19 cellular contexts compared by ENCODE assay signal in genomic region chr1:228172591-228173527, GRCh38. TPM values are rescaled to one million over a fixed set of nuclear protein-coding genes. Genes with fewer than 3 reads are reported as not detected.
DNase-seq lines count a peak whose midpoint lies in the region; ATAC-seq and TF ChIP-seq lines count a peak whose summit lies in the region.
"Had no signal": no experiment of that assay in that cellular context is flagged by ENCODE, and none has a peak within 500 bp of the region (broad histone marks: within the 10 kb centered on the region; RNA-seq: fewer than 3 reads in every experiment).

No MANE protein-coding gene starts in this region.

- no peak for DNase-seq in activated T-cell treated with anti-CD3 and anti-CD28 coated beads, Interleukin-2, amount 50 U/mL, for 24 hours
- DNase-seq in activated T-cell treated with anti-CD3 and anti-CD28 coated beads, Interleukin-2, amount 50 U/mL, for 72 hours, result no peak
- DNase-seq in endothelial cell (ENCODE audit: low spot score) (no peak), sigmoid colon (peak; percentile 60), lower lobe of right lung (no peak), PC-9 (no peak)
- DNase-seq: activated naive CD8-positive, alpha-beta T cell treated with anti-CD3 and anti-CD28 coated beads for 36 hours; hypothalamus; NCI-H1436; NCI-H510A; WERI-Rb-1 had no signal

- H3K4me1 Mint-ChIP-seq in activated T-cell treated with anti-CD3 and anti-CD28 coated beads, Interleukin-2, amount 50 U/mL, for 24 hours (ENCODE audit: low read depth), result peaks cover 17% of the 10 kb centered on the region
- H3K4me1 Mint-ChIP-seq in activated T-cell treated with anti-CD3 and anti-CD28 coated beads, Interleukin-2, amount 50 U/mL, for 72 hours (ENCODE audit: low read depth), result no peaks in the 10 kb centered on the region
- H3K4me1 Mint-ChIP-seq in endothelial cell (ENCODE audit: unreplicated experiment), result peaks cover 4% of the 10 kb centered on the region

- no peak overlapping the region for H2AFZ ChIP-seq in PC-9

- H4K20me1 ChIP-seq in PC-9 (ENCODE audit: insufficient read depth), result no peaks in the 10 kb centered on the region

- TF ChIP-seq EP300 in sigmoid colon (IDR thresholded peaks at IDR 0.05), result no peak

- H3K27ac ChIP-seq in HEK293 (ENCODE audit: extremely low read depth, low read depth, low read length) (no peak overlapping the region), sigmoid colon (no peak overlapping the region), lower lobe of right lung (no peak overlapping the region), PC-9 (no peak overlapping the region)
- H3K27ac ChIP-seq: BLaER1 treated with 17β-estradiol and CSF1 and Interleukin-3, amounts not matched to agents 10 nM and 100 nM; tibial artery; WERI-Rb-1 had no signal

- CTCF ChIA-PET in HEK293 (lab: Yijun Ruan, JAX), result no interaction called here
- CTCF ChIA-PET in PC-9 (lab: Charles Lee), result interaction anchor here (0.5 kb wide), 1 partner anchor 157 kb away, joined by 7 read pairs; no protein-coding TSS in a partner anchor

- peaks cover 18% of the 10 kb centered on the region for H3K36me3 Mint-ChIP-seq in activated T-cell treated with anti-CD3 and anti-CD28 coated beads, Interleukin-2, amount 50 U/mL, for 24 hours (ENCODE audit: low read depth)
- peaks cover 0 to 1% of the 10 kb centered on the region in 2 donors for H3K36me3 Mint-ChIP-seq in activated T-cell treated with anti-CD3 and anti-CD28 coated beads, Interleukin-2, amount 50 U/mL, for 72 hours (ENCODE audit: insufficient read depth in 2 of 2)
- peaks cover 13% of the 10 kb centered on the region for H3K36me3 Mint-ChIP-seq in endothelial cell (ENCODE audit: low read depth, unreplicated experiment)
- H3K36me3 Mint-ChIP-seq: activated naive CD8-positive, alpha-beta T cell treated with anti-CD3 and anti-CD28 coated beads for 36 hours had no signal

- no peak for ATAC-seq in activated T-cell treated with anti-CD3 and anti-CD28 coated beads, Interleukin-2, amount 50 U/mL, for 72 hours (replicated peaks in 1 of 2)
- ATAC-seq in GM21423 (IDR thresholded peaks at IDR 0.05; ENCODE audit: unreplicated experiment), result no peak
- ATAC-seq in lower lobe of right lung, result no peak

- H3K27ac Mint-ChIP-seq in activated T-cell treated with anti-CD3 and anti-CD28 coated beads, Interleukin-2, amount 50 U/mL, for 24 hours, result peak overlapping the region; percentile 13
- H3K27ac Mint-ChIP-seq in activated T-cell treated with anti-CD3 and anti-CD28 coated beads, Interleukin-2, amount 50 U/mL, for 72 hours, result no peak overlapping the region
- H3K27ac Mint-ChIP-seq in endothelial cell (ENCODE audit: unreplicated experiment), result peak overlapping the region; percentile 72
- H3K27ac Mint-ChIP-seq: activated naive CD8-positive, alpha-beta T cell treated with anti-CD3 and anti-CD28 coated beads for 36 hours; stimulated activated naive CD8-positive, alpha-beta T cell treated with anti-CD3 and anti-CD28 coated beads, Interleukin-15, Interleukin-2, amounts not matched to agents 100 ng/mL and 50 ng/mL, for 24 hours had no signal

- H3K36me3 ChIP-seq in HEK293 (ENCODE audit: control insufficient read depth in 2 of 2, insufficient read depth in 1 of 2, low read length in 2 of 2) (peaks cover 0 to 8% of the 10 kb centered on the region in 2 experiments; a peak in 1 of 3 replicates), sigmoid colon (peaks cover 0 to 9% (median 7%) of the 10 kb centered on the region in 4 donors), lower lobe of right lung (peaks cover 20% of the 10 kb centered on the region), PC-9 (ENCODE audit: low read depth) (no peaks in the 10 kb centered on the region)
- H3K36me3 ChIP-seq: WERI-Rb-1 had no signal

- H3K27me3 ChIP-seq in sigmoid colon (no peaks in the 10 kb centered on the region), lower lobe of right lung (ENCODE audit: low read depth) (no peaks in the 10 kb centered on the region), PC-9 (ENCODE audit: insufficient read depth, low read depth) (no peaks in the 10 kb centered on the region)
- H3K27me3 ChIP-seq: BLaER1 treated with 17β-estradiol and CSF1 and Interleukin-3, amounts not matched to agents 10 nM and 100 nM; tibial artery had no signal

- H3K79me2 ChIP-seq in PC-9 (ENCODE audit: low read depth), result 0 out of 2 replicates have a peak, but pooled peaks cover 10% of the 10 kb centered on the region

- BruUV-seq in PC-9 (replicated peaks; lab: Mats Ljungman, UMichigan), result no TSS peak

- H3K9me3 ChIP-seq in HEK293 (ENCODE audit: control insufficient read depth, insufficient read depth, low read depth, low read length) (no peaks in the 10 kb centered on the region), sigmoid colon (no peaks in the 10 kb centered on the region), lower lobe of right lung (no peaks in the 10 kb centered on the region), PC-9 (ENCODE audit: insufficient read depth, low read depth) (no peaks in the 10 kb centered on the region)
- H3K9me3 ChIP-seq: A549, mucosa of descending colon, tibial artery had no signal

- no peak for TF ChIP-seq POLR2A in sigmoid colon (IDR thresholded peaks at IDR 0.05)

- H3K4me3 ChIP-seq in HEK293 (ENCODE audit: low read depth, low read length) (no peak overlapping the region), sigmoid colon (no peak overlapping the region), lower lobe of right lung (no peak overlapping the region), PC-9 (no peak overlapping the region)
- H3K4me3 ChIP-seq: A549; BLaER1 treated with 17β-estradiol and CSF1 and Interleukin-3, amounts not matched to agents 10 nM and 100 nM; mucosa of descending colon; tibial artery had no signal

- no peaks in the 10 kb centered on the region for H3K4me1 ChIP-seq in HEK293 (ENCODE audit: control insufficient read depth, insufficient read depth, low read length)
- peaks cover 0 to 27% (median 10%) of the 10 kb centered on the region in 4 donors for H3K4me1 ChIP-seq in sigmoid colon
- H3K4me1 ChIP-seq in lower lobe of right lung, result peaks cover 36% of the 10 kb centered on the region
- H3K4me1 ChIP-seq in PC-9 (replicated peaks; ENCODE audit: insufficient read depth), result no peaks in the 10 kb centered on the region

- no peak overlapping the region for H3K4me2 ChIP-seq in PC-9
- H3K4me2 ChIP-seq: BLaER1 treated with 17β-estradiol and CSF1 and Interleukin-3, amounts not matched to agents 10 nM and 100 nM had no signal

- no peaks in the 10 kb centered on the region for H3K9me3 Mint-ChIP-seq in activated T-cell treated with anti-CD3 and anti-CD28 coated beads, Interleukin-2, amount 50 U/mL, for 24 hours
- H3K9me3 Mint-ChIP-seq in activated T-cell treated with anti-CD3 and anti-CD28 coated beads, Interleukin-2, amount 50 U/mL, for 72 hours, result no peaks in the 10 kb centered on the region
- no peaks in the 10 kb centered on the region for H3K9me3 Mint-ChIP-seq in endothelial cell (ENCODE audit: unreplicated experiment)
- H3K9me3 Mint-ChIP-seq: activated naive CD8-positive, alpha-beta T cell treated with anti-CD3 and anti-CD28 coated beads for 36 hours; stimulated activated naive CD8-positive, alpha-beta T cell treated with anti-CD3 and anti-CD28 coated beads, Interleukin-15, Interleukin-2, amounts not matched to agents 100 ng/mL and 50 ng/mL, for 24 hours; T-helper 2 cell treated with Interferon-gamma antibody and Interleukin-4, amounts not matched to agents 5 μg/mL and 100 μg/mL, for 36 hours had no signal

- WGBS in sigmoid colon, 2 donors, result 88 to 92% methylated on average over 21 of the region's 21 CpGs

- H3F3A ChIP-seq in PC-9 (ENCODE audit: insufficient read depth, low read depth), result peaks cover 11% of the 10 kb centered on the region

- TF ChIP-seq CTCF in HEK293 (tag by site-specific recombination; IDR thresholded peaks at IDR 0.05) (no peak), endothelial cell (IDR thresholded peaks at IDR 0.05; ENCODE audit: unreplicated experiment) (no peak), sigmoid colon (IDR thresholded peaks at IDR 0.05) (no peak), lower lobe of right lung (IDR thresholded peaks at IDR 0.05) (no peak), PC-9 (conservative IDR thresholded peaks at IDR 0.05) (no peak)

- H3K27me3 Mint-ChIP-seq in activated T-cell treated with anti-CD3 and anti-CD28 coated beads, Interleukin-2, amount 50 U/mL, for 24 hours, result no peaks in the 10 kb centered on the region
- no peaks in the 10 kb centered on the region for H3K27me3 Mint-ChIP-seq in activated T-cell treated with anti-CD3 and anti-CD28 coated beads, Interleukin-2, amount 50 U/mL, for 72 hours (ENCODE audit: low read depth)
- H3K27me3 Mint-ChIP-seq in endothelial cell (ENCODE audit: unreplicated experiment), result peaks cover 12% of the 10 kb centered on the region
- H3K27me3 Mint-ChIP-seq: activated naive CD8-positive, alpha-beta T cell treated with anti-CD3 and anti-CD28 coated beads for 36 hours; stimulated activated naive CD8-positive, alpha-beta T cell treated with anti-CD3 and anti-CD28 coated beads, Interleukin-15, Interleukin-2, amounts not matched to agents 100 ng/mL and 50 ng/mL, for 24 hours had no signal

- intact Hi-C loops in sigmoid colon (cut with DNase I), result no loop called here
- intact Hi-C loops in lower lobe of right lung (cut with DNase I), result no loop called here
- intact Hi-C loops in PC-9 (cut with micrococcal nuclease; ENCODE audit: unreplicated experiment), result no loop called here

- no peaks in the 10 kb centered on the region for H3K9me2 ChIP-seq in PC-9 (ENCODE audit: insufficient read depth)

- POLR2A ChIA-PET in HEK293 (lab: Yijun Ruan, JAX) (interaction anchor here (0.6 to 0.8 kb wide), 2 partner anchors 8 to 234 kb away, joined by 3 to 4 read pairs; partner anchors contain the start of genes IBA57 and TRIM11), PC-9 (lab: Charles Lee; ENCODE audit: unreplicated experiment) (no interaction called here)

- no peak overlapping the region for H3K4me3 Mint-ChIP-seq in activated T-cell treated with anti-CD3 and anti-CD28 coated beads, Interleukin-2, amount 50 U/mL, for 24 hours
- no peak overlapping the region for H3K4me3 Mint-ChIP-seq in activated T-cell treated with anti-CD3 and anti-CD28 coated beads, Interleukin-2, amount 50 U/mL, for 72 hours
- peak overlapping the region; percentile 11 for H3K4me3 Mint-ChIP-seq in endothelial cell (ENCODE audit: unreplicated experiment)
- H3K4me3 Mint-ChIP-seq: activated naive CD8-positive, alpha-beta T cell treated with anti-CD3 and anti-CD28 coated beads for 36 hours; stimulated activated naive CD8-positive, alpha-beta T cell treated with anti-CD3 and anti-CD28 coated beads, Interleukin-15, Interleukin-2, amounts not matched to agents 100 ng/mL and 50 ng/mL, for 24 hours; T-helper 2 cell treated with Interferon-gamma antibody and Interleukin-4, amounts not matched to agents 5 μg/mL and 100 μg/mL, for 36 hours had no signal

RNA-seq across cellular contexts. Expression of gene IBA57, which starts 7.3 kb away (rescaled TPM):
- 1 to 10 TPM; 9.1 TPM for total RNA-seq in activated T-cell treated with anti-CD3 and anti-CD28 coated beads, Interleukin-2, amount 50 U/mL, for 72 hours
- 11.5 TPM for total RNA-seq in endothelial cell (ENCODE audit: unreplicated experiment)
- 10 to 100 TPM in 2 of 4 donors, 1 to 10 TPM in 2; 2.9 to 14.0 (median 7.3) TPM for total RNA-seq in sigmoid colon
- 1 to 10 TPM; 3.7 to 8.0 (median 4.8) TPM for polyA plus RNA-seq in sigmoid colon
- 10.7 TPM for total RNA-seq in lower lobe of right lung
- 7.8 and 13.8 TPM in 2 replicates for total RNA-seq in PC-9 (2021)

RNA-seq across cellular contexts. Expression of gene GJC2, which starts 23.1 kb away (rescaled TPM):
- under 1 TPM; 0.77 to 0.93 TPM for total RNA-seq in activated T-cell treated with anti-CD3 and anti-CD28 coated beads, Interleukin-2, amount 50 U/mL, for 72 hours
- total RNA-seq in endothelial cell (ENCODE audit: unreplicated experiment) (13.0 TPM), sigmoid colon (1 to 10 TPM; 4.2 to 6.4 (median 4.9) TPM), lower lobe of right lung (6.0 TPM), PC-9 (2021) (2.1 and 3.4 TPM in 2 replicates)
- under 1 TPM in 2 of 3 donors, not detected in 1; 0.60 to 0.99 TPM for polyA plus RNA-seq in sigmoid colon

RNA-seq across cellular contexts. Expression of gene GUK1, which starts 32.8 kb away (rescaled TPM):
- total RNA-seq in activated T-cell treated with anti-CD3 and anti-CD28 coated beads, Interleukin-2, amount 50 U/mL, for 72 hours, result 100 to 1,000 TPM; 130 to 148 TPM
- total RNA-seq in endothelial cell (ENCODE audit: unreplicated experiment) (280 TPM), sigmoid colon (100 to 1,000 TPM; 225 to 366 (median 303) TPM), lower lobe of right lung (192 TPM), PC-9 (2021) (239 and 278 TPM in 2 replicates)
- polyA plus RNA-seq in sigmoid colon, result 100 to 1,000 TPM; 391 to 668 (median 656) TPM

RNA-seq across cellular contexts. Expression of gene OBSCN, which starts 35.0 kb away (rescaled TPM):
- 10 to 100 TPM; 25.0 to 27.7 TPM for total RNA-seq in activated T-cell treated with anti-CD3 and anti-CD28 coated beads, Interleukin-2, amount 50 U/mL, for 72 hours
- 16.9 TPM for total RNA-seq in endothelial cell (ENCODE audit: unreplicated experiment)
- total RNA-seq in sigmoid colon, result 10 to 100 TPM; 12.1 to 21.0 (median 16.3) TPM
- polyA plus RNA-seq in sigmoid colon, result 10 to 100 TPM in 1 of 3 donors, 1 to 10 TPM in 1, under 1 TPM in 1; 0.92 to 13.1 (median 2.4) TPM
- total RNA-seq in lower lobe of right lung, result 35.6 TPM
- total RNA-seq in PC-9 (2021), result 62.9 and 91.7 TPM in 2 replicates
